1 cellular context compared by ENCODE assay signal in the genomic region with DNA sequence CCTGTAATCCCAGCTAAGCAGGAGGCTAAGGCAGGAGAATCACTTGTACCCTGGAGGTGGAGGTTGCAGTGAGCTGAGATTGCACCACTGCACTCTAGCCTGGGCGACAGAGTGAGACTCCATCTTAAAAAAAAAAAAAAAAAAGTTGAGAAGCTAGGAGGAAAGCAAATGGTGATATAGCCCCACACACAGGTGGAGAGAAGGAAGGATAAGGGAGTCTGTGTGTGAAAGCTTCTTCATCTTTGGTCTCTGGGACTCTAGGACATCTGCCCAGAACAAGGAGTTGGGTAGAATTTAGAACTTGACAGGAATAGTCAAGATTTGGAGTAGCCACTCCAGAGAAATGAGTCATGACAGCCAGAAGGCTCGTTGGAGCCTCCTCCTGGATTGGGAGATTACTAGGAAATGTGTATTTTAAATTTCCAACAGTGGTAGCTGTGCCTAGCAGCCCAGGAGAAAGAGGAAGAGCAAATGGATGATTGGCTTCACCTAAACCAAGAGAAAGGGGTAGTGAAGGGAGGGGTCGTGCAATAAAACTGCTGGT.
TF ChIP-seq lines count a peak whose summit lies in the region.

No MANE protein-coding gene starts in this region.

TF ChIP-seq in HCT116, 20 proteins besides CTCF, POLR2A, EP300 and RAD21 (continued from another document):
- no peak for TF ChIP-seq REST (IDR thresholded peaks at IDR 0.05; ENCODE audit: low read depth)
- TF ChIP-seq EZH2 (IDR thresholded peaks at IDR 0.05), result no peak
- TF ChIP-seq, protein P1, sequence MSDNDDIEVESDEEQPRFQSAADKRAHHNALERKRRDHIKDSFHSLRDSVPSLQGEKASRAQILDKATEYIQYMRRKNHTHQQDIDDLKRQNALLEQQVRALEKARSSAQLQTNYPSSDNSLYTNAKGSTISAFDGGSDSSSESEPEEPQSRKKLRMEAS (IDR thresholded peaks at IDR 0.05), result no peak
- no peak for TF ChIP-seq JUND (IDR thresholded peaks at IDR 0.05)
- no peak for TF ChIP-seq SRF (IDR thresholded peaks at IDR 0.05; ENCODE audit: low read depth)
- no peak for TF ChIP-seq ELF1 (IDR thresholded peaks at IDR 0.05; ENCODE audit: borderline replicate concordance, low read depth)
- TF ChIP-seq, protein P2, sequence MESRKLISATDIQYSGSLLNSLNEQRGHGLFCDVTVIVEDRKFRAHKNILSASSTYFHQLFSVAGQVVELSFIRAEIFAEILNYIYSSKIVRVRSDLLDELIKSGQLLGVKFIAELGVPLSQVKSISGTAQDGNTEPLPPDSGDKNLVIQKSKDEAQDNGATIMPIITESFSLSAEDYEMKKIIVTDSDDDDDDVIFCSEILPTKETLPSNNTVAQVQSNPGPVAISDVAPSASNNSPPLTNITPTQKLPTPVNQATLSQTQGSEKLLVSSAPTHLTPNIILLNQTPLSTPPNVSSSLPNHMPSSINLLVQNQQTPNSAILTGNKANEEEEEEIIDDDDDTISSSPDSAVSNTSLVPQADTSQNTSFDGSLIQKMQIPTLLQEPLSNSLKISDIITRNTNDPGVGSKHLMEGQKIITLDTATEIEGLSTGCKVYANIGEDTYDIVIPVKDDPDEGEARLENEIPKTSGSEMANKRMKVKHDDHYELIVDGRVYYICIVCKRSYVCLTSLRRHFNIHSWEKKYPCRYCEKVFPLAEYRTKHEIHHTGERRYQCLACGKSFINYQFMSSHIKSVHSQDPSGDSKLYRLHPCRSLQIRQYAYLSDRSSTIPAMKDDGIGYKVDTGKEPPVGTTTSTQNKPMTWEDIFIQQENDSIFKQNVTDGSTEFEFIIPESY (IDR thresholded peaks at IDR 0.05; ENCODE audit: extremely low read depth, insufficient replicate concordance, low read length), result no peak
- no peak for TF ChIP-seq SP1 (IDR thresholded peaks at IDR 0.05; ENCODE audit: low read depth)
